1 cellular context compared by ENCODE assay signal in the genomic region with DNA sequence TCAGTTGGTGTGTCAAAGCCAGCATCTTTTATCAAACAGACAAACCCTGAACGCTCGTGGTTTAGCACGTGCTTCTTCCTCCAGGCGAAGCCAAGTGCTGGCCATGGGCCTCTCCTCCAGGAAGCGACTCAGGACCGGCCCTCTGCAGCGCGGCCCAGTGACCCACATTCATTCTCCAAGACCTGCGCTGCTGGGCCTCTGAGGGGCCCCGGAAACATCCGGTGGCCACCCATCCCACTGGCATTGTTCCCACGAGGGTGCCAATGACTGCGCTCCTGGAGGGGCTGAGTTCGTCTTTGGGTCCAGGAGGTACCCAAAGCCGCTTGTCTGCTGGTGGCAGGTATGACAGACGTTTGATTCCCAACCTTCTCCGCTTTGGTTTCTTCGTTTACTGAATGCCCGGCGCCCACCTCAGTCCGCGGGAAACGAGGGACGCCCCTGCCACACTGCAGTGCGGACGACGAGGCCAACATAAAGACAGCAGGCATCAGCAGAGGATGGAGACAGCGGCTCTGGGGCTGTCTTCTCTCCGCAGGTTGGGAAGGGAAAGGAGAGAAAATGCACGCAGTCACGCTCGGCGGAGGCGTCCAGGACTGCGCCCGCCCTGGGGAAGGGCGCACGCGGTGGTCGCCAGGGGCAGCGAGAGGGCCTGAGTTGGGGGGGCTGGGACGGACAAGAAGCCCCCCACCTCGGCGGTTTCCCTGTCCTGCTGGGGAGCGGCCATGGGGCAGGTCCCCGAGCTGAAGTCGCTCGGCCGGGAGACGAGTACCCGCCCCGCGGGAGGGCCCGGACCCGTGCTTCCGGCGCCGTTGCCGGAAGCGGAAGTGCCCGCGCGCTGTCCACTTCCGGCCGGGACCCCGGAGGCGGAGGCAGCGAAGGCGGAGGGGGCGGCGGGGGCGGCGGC.
A peak's percentile ranks its signal among the peaks of the same experiment; 100 is the strongest.
TF ChIP-seq lines count a peak whose summit lies in the region.

Gene EXOC3 (plus strand): TSS at position 842 of the 904 bp plus-strand sequence. CDS start 3,030 bp downstream, outside the sequence.

TF ChIP-seq in HepG2, 621 proteins besides CTCF, POLR2A, EP300 and RAD21 (continued from another document and continues in another):
- TF ChIP-seq TRIM24 (CRISPR knock-in tag; IDR thresholded peaks at IDR 0.05) = no peak
- TF ChIP-seq CREM (IDR thresholded peaks at IDR 0.05) = no peak
- TF ChIP-seq CREM (CRISPR knock-in tag; IDR thresholded peaks at IDR 0.05) = no peak
- no peak for TF ChIP-seq RNF219 (CRISPR knock-in tag; IDR thresholded peaks at IDR 0.05)
- no peak for TF ChIP-seq ZNF547 (CRISPR knock-in tag; IDR thresholded peaks at IDR 0.05)
- no peak; the same call in 1 of the 2 replicates for TF ChIP-seq FOXC1 (CRISPR knock-in tag; IDR thresholded peaks at IDR 0.05; ENCODE audit: borderline replicate concordance)
- no peak for TF ChIP-seq PHB2 (IDR thresholded peaks at IDR 0.05; ENCODE audit: partially characterized antibody)
- no peak for TF ChIP-seq SSRP1 (CRISPR knock-in tag; IDR thresholded peaks at IDR 0.05)
- TF ChIP-seq ZBTB21 (CRISPR knock-in tag; IDR thresholded peaks at IDR 0.05) = no peak
- TF ChIP-seq RBFOX2 (IDR thresholded peaks at IDR 0.05; ENCODE audit: low read depth, low read length) = peak; percentile 93
- TF ChIP-seq ZNF816 (CRISPR knock-in tag; IDR thresholded peaks at IDR 0.05; ENCODE audit: borderline replicate concordance) = peak; percentile 77
- no peak for TF ChIP-seq ZBTB46 (CRISPR knock-in tag; IDR thresholded peaks at IDR 0.05; ENCODE audit: borderline replicate concordance)
- TF ChIP-seq, protein P1, sequence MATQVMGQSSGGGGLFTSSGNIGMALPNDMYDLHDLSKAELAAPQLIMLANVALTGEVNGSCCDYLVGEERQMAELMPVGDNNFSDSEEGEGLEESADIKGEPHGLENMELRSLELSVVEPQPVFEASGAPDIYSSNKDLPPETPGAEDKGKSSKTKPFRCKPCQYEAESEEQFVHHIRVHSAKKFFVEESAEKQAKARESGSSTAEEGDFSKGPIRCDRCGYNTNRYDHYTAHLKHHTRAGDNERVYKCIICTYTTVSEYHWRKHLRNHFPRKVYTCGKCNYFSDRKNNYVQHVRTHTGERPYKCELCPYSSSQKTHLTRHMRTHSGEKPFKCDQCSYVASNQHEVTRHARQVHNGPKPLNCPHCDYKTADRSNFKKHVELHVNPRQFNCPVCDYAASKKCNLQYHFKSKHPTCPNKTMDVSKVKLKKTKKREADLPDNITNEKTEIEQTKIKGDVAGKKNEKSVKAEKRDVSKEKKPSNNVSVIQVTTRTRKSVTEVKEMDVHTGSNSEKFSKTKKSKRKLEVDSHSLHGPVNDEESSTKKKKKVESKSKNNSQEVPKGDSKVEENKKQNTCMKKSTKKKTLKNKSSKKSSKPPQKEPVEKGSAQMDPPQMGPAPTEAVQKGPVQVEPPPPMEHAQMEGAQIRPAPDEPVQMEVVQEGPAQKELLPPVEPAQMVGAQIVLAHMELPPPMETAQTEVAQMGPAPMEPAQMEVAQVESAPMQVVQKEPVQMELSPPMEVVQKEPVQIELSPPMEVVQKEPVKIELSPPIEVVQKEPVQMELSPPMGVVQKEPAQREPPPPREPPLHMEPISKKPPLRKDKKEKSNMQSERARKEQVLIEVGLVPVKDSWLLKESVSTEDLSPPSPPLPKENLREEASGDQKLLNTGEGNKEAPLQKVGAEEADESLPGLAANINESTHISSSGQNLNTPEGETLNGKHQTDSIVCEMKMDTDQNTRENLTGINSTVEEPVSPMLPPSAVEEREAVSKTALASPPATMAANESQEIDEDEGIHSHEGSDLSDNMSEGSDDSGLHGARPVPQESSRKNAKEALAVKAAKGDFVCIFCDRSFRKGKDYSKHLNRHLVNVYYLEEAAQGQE (IDR thresholded peaks at IDR 0.05; ENCODE audit: borderline replicate concordance in 1 of 2, low read depth in 1 of 2, low read length in 2 of 2) = no peak; a peak in 1 of 4 replicates
- no peak for TF ChIP-seq E2F5 (CRISPR knock-in tag; conservative IDR thresholded peaks at IDR 0.05)
- no peak for TF ChIP-seq ZNF484 (CRISPR knock-in tag; IDR thresholded peaks at IDR 0.05; ENCODE audit: borderline replicate concordance, low read depth)
- no peak; the same call in 1 of the 2 replicates for TF ChIP-seq NRL (CRISPR knock-in tag; IDR thresholded peaks at IDR 0.05; ENCODE audit: borderline replicate concordance)
- TF ChIP-seq FIP1L1 (IDR thresholded peaks at IDR 0.05; ENCODE audit: borderline replicate concordance, insufficient read depth, low read depth, low read length) = no peak
- no peak for TF ChIP-seq ZEB1 (IDR thresholded peaks at IDR 0.05; ENCODE audit: insufficient replicate concordance, low read depth)
- TF ChIP-seq ZNF160 (CRISPR knock-in tag; IDR thresholded peaks at IDR 0.05) = no peak
- TF ChIP-seq, protein P2, sequence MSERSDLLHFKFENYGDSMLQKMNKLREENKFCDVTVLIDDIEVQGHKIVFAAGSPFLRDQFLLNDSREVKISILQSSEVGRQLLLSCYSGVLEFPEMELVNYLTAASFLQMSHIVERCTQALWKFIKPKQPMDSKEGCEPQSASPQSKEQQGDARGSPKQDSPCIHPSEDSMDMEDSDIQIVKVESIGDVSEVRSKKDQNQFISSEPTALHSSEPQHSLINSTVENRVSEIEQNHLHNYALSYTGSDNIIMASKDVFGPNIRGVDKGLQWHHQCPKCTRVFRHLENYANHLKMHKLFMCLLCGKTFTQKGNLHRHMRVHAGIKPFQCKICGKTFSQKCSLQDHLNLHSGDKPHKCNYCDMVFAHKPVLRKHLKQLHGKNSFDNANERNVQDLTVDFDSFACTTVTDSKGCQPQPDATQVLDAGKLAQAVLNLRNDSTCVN (CRISPR knock-in tag; IDR thresholded peaks at IDR 0.05; ENCODE audit: borderline replicate concordance) = no peak
- TF ChIP-seq ZBTB7A (CRISPR knock-in tag; IDR thresholded peaks at IDR 0.05) = no peak
- TF ChIP-seq ZNF343 (CRISPR knock-in tag; IDR thresholded peaks at IDR 0.05) = peak; percentile 57; the same call in 1 of the 2 replicates
- TF ChIP-seq, protein P3, sequence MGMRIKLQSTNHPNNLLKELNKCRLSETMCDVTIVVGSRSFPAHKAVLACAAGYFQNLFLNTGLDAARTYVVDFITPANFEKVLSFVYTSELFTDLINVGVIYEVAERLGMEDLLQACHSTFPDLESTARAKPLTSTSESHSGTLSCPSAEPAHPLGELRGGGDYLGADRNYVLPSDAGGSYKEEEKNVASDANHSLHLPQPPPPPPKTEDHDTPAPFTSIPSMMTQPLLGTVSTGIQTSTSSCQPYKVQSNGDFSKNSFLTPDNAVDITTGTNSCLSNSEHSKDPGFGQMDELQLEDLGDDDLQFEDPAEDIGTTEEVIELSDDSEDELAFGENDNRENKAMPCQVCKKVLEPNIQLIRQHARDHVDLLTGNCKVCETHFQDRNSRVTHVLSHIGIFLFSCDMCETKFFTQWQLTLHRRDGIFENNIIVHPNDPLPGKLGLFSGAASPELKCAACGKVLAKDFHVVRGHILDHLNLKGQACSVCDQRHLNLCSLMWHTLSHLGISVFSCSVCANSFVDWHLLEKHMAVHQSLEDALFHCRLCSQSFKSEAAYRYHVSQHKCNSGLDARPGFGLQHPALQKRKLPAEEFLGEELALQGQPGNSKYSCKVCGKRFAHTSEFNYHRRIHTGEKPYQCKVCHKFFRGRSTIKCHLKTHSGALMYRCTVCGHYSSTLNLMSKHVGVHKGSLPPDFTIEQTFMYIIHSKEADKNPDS (CRISPR knock-in tag; IDR thresholded peaks at IDR 0.05) = no peak; the same call in 1 of the 2 replicates
- TF ChIP-seq ZBTB3 (CRISPR knock-in tag; IDR thresholded peaks at IDR 0.05; ENCODE audit: borderline replicate concordance, low read depth) = no peak
- TF ChIP-seq NFIC (IDR thresholded peaks at IDR 0.05; ENCODE audit: low read length) = no peak
- peak; percentile 40; the same call in 1 of the 2 replicates for TF ChIP-seq SRY (CRISPR knock-in tag; IDR thresholded peaks at IDR 0.05)
- TF ChIP-seq ZNF503 (CRISPR knock-in tag; IDR thresholded peaks at IDR 0.05) = no peak
- TF ChIP-seq ZNF556 (CRISPR knock-in tag; IDR thresholded peaks at IDR 0.05; ENCODE audit: borderline replicate concordance) = no peak; the same call in 1 of the 2 replicates
- peak; percentile 79; the same call in 1 of the 2 replicates for TF ChIP-seq TBP (CRISPR knock-in tag; IDR thresholded peaks at IDR 0.05)
- TF ChIP-seq ZNF253 (CRISPR knock-in tag; IDR thresholded peaks at IDR 0.05; ENCODE audit: borderline replicate concordance) = peak; percentile 74; the same call in 1 of the 2 replicates
- TF ChIP-seq HNF4A (CRISPR knock-in tag; IDR thresholded peaks at IDR 0.05) = no peak
- TF ChIP-seq TP53 (CRISPR knock-in tag; conservative IDR thresholded peaks at IDR 0.05) = no peak
- peak; percentile 3; the same call in 1 of the 2 replicates for TF ChIP-seq ZC3H13 (CRISPR knock-in tag; IDR thresholded peaks at IDR 0.05)
- no peak for TF ChIP-seq ZBTB4 (CRISPR knock-in tag; IDR thresholded peaks at IDR 0.05; ENCODE audit: borderline replicate concordance)
- TF ChIP-seq LBX2 (CRISPR knock-in tag; IDR thresholded peaks at IDR 0.05; ENCODE audit: borderline replicate concordance) = no peak
